Comparison of ENCODE assay signal across 22 cellular contexts in the genomic region with DNA sequence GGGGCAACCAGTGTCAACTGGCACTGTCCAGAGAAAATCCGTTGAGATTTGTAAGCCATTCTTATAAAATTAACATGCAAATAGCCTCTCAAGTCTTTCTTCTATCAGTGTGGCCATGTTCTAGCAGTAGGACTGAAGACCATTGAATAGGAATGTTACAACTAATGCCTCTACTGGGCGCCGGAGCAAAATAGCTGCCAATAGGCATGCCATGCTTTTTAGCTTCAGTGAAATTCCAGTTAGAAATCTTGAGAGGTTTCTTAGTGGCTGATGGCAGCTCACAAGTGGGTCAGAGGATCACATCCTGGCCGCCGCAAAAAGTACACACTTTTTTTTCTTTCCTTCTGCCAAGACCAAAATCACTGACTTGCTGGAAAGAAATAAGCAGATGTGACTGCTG.
"Had no signal": no experiment of that assay in that cellular context is flagged by ENCODE, and none has a peak within 500 bp of the region (broad histone marks: within the 10 kb centered on the region; RNA-seq: fewer than 3 reads in every experiment).

No MANE protein-coding gene starts in this region.

- H3K36me3 ChIP-seq: neutrophil, right atrium auricular region, suprapubic skin, upper lobe of left lung had no signal

- H3K27ac ChIP-seq: coronary artery, foreskin keratinocyte, neutrophil, parathyroid adenoma, right atrium auricular region, skin epidermis, suprapubic skin, upper lobe of left lung had no signal

- H3K27me3 ChIP-seq: foreskin keratinocyte, neutrophil, right atrium auricular region, suprapubic skin, upper lobe of left lung had no signal

- DNase-seq: activated CD4-positive, alpha-beta T cell treated with anti-CD3 and anti-CD28 coated beads, Interleukin-2, amount 10 ng/mL, durations not matched to agents 24 days and 14 days; activated CD4-positive, CD25-positive, alpha-beta regulatory T cell; activated CD8-positive, alpha-beta memory T cell treated with anti-CD3 and anti-CD28 coated beads, Interleukin-2, amount 50 U/mL, for 4 hours; activated CD8-positive, alpha-beta T cell treated with anti-CD3 and anti-CD28 coated beads, Interleukin-2, amount 10 ng/mL, durations not matched to agents 7 days and 5 days; activated effector memory CD4-positive, alpha-beta T cell treated with anti-CD3 and anti-CD28 coated beads, Interleukin-2, amount 50 U/mL, for 16 hours; activated T-cell treated with anti-CD3 and anti-CD28 coated beads, Interleukin-2, amount 50 U/mL, for 48 hours; foreskin keratinocyte; islet precursor cell; mucosa of descending colon; naive thymus-derived CD4-positive, alpha-beta T cell; stimulated activated CD4-positive, alpha-beta T cell treated with anti-CD3 and anti-CD28 coated beads, Interleukin-15, amount 100 ng/mL, for 24 hours; stimulated activated CD4-positive, alpha-beta T cell treated with anti-CD3 and anti-CD28 coated beads, Interleukin-4, amount 100 ng/mL, for 24 hours; stimulated activated naive CD4-positive, alpha-beta T cell treated with Interleukin-2 at 50 U/mL for 16 hours; SW 1271; upper lobe of left lung had no signal

- H3K9me3 ChIP-seq: mucosa of descending colon, neutrophil, right atrium auricular region, suprapubic skin, upper lobe of left lung had no signal

- ATAC-seq: activated CD8-positive, alpha-beta T cell treated with anti-CD3 and anti-CD28 coated beads, Interleukin-2, amount 10 ng/mL, durations not matched to agents 7 days and 5 days; activated naive CD4-positive, alpha-beta T cell treated with anti-CD3 and anti-CD28 coated beads, Interleukin-2, amount 50 U/mL, for 72 hours; foreskin keratinocyte; mucosa of descending colon; naive thymus-derived CD4-positive, alpha-beta T cell had no signal

- H3K4me3 ChIP-seq: coronary artery, mucosa of descending colon, right atrium auricular region, skin epidermis, suprapubic skin, upper lobe of left lung had no signal

- H3K4me1 ChIP-seq: parathyroid adenoma, right atrium auricular region, suprapubic skin, upper lobe of left lung had no signal
